8 cellular contexts compared by ENCODE assay signal in genomic region chr15:73972984-73973682, GRCh38. TPM values are rescaled to one million over a fixed set of nuclear protein-coding genes. Genes with fewer than 3 reads are reported as not detected.
DNase-seq lines count a peak whose midpoint lies in the region; ATAC-seq and TF ChIP-seq lines count a peak whose summit lies in the region.

No MANE protein-coding gene starts in this region.

- H3K79me2 ChIP-seq in H9 (ENCODE audit: insufficient read depth, low read length), result no peaks in the 10 kb centered on the region

- H3K4me3 Mint-ChIP-seq in H9, result peak overlapping the region in 1 of 2 experiments; percentile 27; a peak in 1 of 5 replicates
- H3K4me3 Mint-ChIP-seq in central memory CD8-positive, alpha-beta T cell, result no peak overlapping the region

- TF ChIP-seq CTCF in H9 (conservative IDR thresholded peaks at IDR 0.05), result peak; percentile 85

- H3K4ac ChIP-seq in H9 (ENCODE audit: low read depth, low read length), result no peak overlapping the region

- peaks cover 4% of the 10 kb centered on the region; the same call in 1 of the 2 replicates for H3K4me1 ChIP-seq in H9 (ENCODE audit: insufficient read depth, low read length)

- no peak overlapping the region for H2BK15ac ChIP-seq in H9 (ENCODE audit: low read depth, low read length)

- no peak overlapping the region for H2BK12ac ChIP-seq in H9 (ENCODE audit: insufficient read length, low read depth, low read length)

- H3K27me3 Mint-ChIP-seq in H9 (ENCODE audit: low read depth), result peaks cover 39% of the 10 kb centered on the region
- peaks cover 36% of the 10 kb centered on the region for H3K27me3 Mint-ChIP-seq in central memory CD8-positive, alpha-beta T cell

- no peak overlapping the region for H3T11ph ChIP-seq in H9 (ENCODE audit: low read length)

- H3K23me2 ChIP-seq in H9 (ENCODE audit: insufficient read length, low read depth, low read length, poor library complexity, severe bottlenecking), result peaks cover 2% of the 10 kb centered on the region

- no peaks in the 10 kb centered on the region for H3K79me1 ChIP-seq in H9 (ENCODE audit: insufficient read depth, low read depth, low read length, poor library complexity, severe bottlenecking)

- DNase-seq in AG20443 (ENCODE audit: low spot score) (peak; percentile 86), H9 (peak; percentile 91), NCI-H446 (lab: John Stamatoyannopoulos, UW) (peak; percentile 70 to 90), left colon (peak; percentile 74 to 89)
- DNase-seq in activated CD4-positive, alpha-beta T cell treated with anti-CD3 and anti-CD28 coated beads for 1 hour, result peak; percentile 70
- peak; percentile 60 to 61 for DNase-seq in central memory CD8-positive, alpha-beta T cell (ENCODE audit: low spot score in 2 of 2)
- peak; percentile 82 for DNase-seq in stimulated activated CD4-positive, alpha-beta T cell treated with anti-CD3 and anti-CD28 coated beads, Interleukin-1b, Interleukin-23, amount 100 ng/mL, for 48 hours

- no peak overlapping the region for H3K27ac ChIP-seq in H9 (ENCODE audit: insufficient read length, low read depth, low read length)

- WGBS in H9 (ENCODE audit: extremely low coverage, insufficient read length, low lambda C conversion rate), result no CpG with 5 or more reads among the region's 26 CpGs

- H3K56ac ChIP-seq in H9 (ENCODE audit: insufficient read length, low read depth, low read length), result no peak overlapping the region

- no peak overlapping the region for H3K23ac ChIP-seq in H9 (ENCODE audit: insufficient read length, low read depth, low read length)

- intact Hi-C loops in left colon (cut with DNase I, micrococcal nuclease), result loop anchor here in 1 of 2 donors (5.0 kb wide), 1 partner anchor 154 kb away; no protein-coding TSS in a partner anchor

- H3K36me3 Mint-ChIP-seq in H9 (ENCODE audit: insufficient read depth in 1 of 3, low read depth in 3 of 3), result no peaks in the 10 kb centered on the region; a peak in 1 of 7 replicates
- H3K36me3 Mint-ChIP-seq in central memory CD8-positive, alpha-beta T cell (ENCODE audit: insufficient read depth), result no peaks in the 10 kb centered on the region

- H2BK120ac ChIP-seq in H9 (ENCODE audit: low read depth, low read length, poor library complexity, severe bottlenecking), result no peak overlapping the region

- H3K27ac Mint-ChIP-seq in H9, result no peak overlapping the region
- H3K27ac Mint-ChIP-seq in central memory CD8-positive, alpha-beta T cell (ENCODE audit: low read depth), result no peak overlapping the region

- H3K18ac ChIP-seq in H9 (ENCODE audit: insufficient read length, low read depth, low read length), result no peak overlapping the region

- no peaks in the 10 kb centered on the region for H4K20me1 ChIP-seq in H9 (ENCODE audit: control insufficient read depth, insufficient read depth, insufficient read length)

- no peaks in the 10 kb centered on the region for H3K27me3 ChIP-seq in H9 (ENCODE audit: insufficient read depth, low read length)

- no peak overlapping the region for H2BK5ac ChIP-seq in H9 (ENCODE audit: insufficient read length, low read length)

- no peak overlapping the region for H2BK20ac ChIP-seq in H9 (ENCODE audit: low read depth, low read length, poor library complexity, severe bottlenecking)

- no peak overlapping the region for H3K14ac ChIP-seq in H9 (ENCODE audit: insufficient read depth, low read length)

- no peaks in the 10 kb centered on the region for H3K9me3 ChIP-seq in H9 (ENCODE audit: control insufficient read depth, low read depth, low read length)

- H2AK5ac ChIP-seq in H9 (ENCODE audit: insufficient read length, low read length), result no peak overlapping the region

- H2AFZ ChIP-seq in H9 (ENCODE audit: low read length), result peak overlapping the region; percentile 56

- H4K91ac ChIP-seq in H9 (ENCODE audit: insufficient read length, low read depth, low read length), result no peak overlapping the region

- H4K8ac ChIP-seq in H9 (replicated peaks; ENCODE audit: insufficient read length, low read depth, low read length), result no peak overlapping the region

- H3K4me1 Mint-ChIP-seq in H9, result peaks cover 12 to 18% of the 10 kb centered on the region in 2 experiments
- peaks cover 10% of the 10 kb centered on the region for H3K4me1 Mint-ChIP-seq in central memory CD8-positive, alpha-beta T cell

- H3K9ac ChIP-seq in H9 (ENCODE audit: extremely low read depth, insufficient read length, low read length), result no peak overlapping the region

- H4K5ac ChIP-seq in H9 (ENCODE audit: insufficient read length, low read depth, low read length), result no peak overlapping the region

- H3K9me3 Mint-ChIP-seq in H9, result peaks cover 0 to 6% of the 10 kb centered on the region in 2 experiments; a peak in 1 of 5 replicates
- no peaks in the 10 kb centered on the region for H3K9me3 Mint-ChIP-seq in central memory CD8-positive, alpha-beta T cell

- peak overlapping the region; percentile 13 for H3K4me2 ChIP-seq in H9 (ENCODE audit: insufficient read depth, insufficient read length, low read length)

- ATAC-seq in central memory CD8-positive, alpha-beta T cell (replicated peaks; ENCODE audit: extremely low read depth, poor library complexity, severe bottlenecking), result peak; percentile 70
- ATAC-seq in left colon (peak; percentile 97), HG02678 (IDR thresholded peaks at IDR 0.05; ENCODE audit: unreplicated experiment) (no peak)

RNA-seq across cellular contexts. Expression of gene STOML1, which starts 19.0 kb away (rescaled TPM):
- total RNA-seq in H9 (2021) (2.5 and 2.9 TPM in 2 replicates), left colon (10 to 100 TPM; 10.9 to 15.4 TPM)

RNA-seq across cellular contexts. Expression of gene PML, which starts 21.4 kb away (rescaled TPM):
- total RNA-seq in H9 (2021), result 23.6 and 24.6 TPM in 2 replicates
- total RNA-seq in left colon, result 10 to 100 TPM; 26.6 to 28.5 TPM

RNA-seq across cellular contexts. Expression of gene LOXL1, which starts 46.9 kb away (rescaled TPM):
- total RNA-seq in H9 (2021), result 6.9 and 9.1 TPM in 2 replicates
- total RNA-seq in left colon, result 1 to 10 TPM; 2.0 to 2.5 TPM
